Comparison of ENCODE assay signal across 10 cellular contexts in genomic region chr1:94734963-94735899, GRCh38.
A peak's percentile ranks its signal among the peaks of the same experiment; 100 is the strongest.
DNase-seq lines count a peak whose midpoint lies in the region; ATAC-seq, FAIRE-seq and TF ChIP-seq lines count a peak whose summit lies in the region.
"Had no signal": no experiment of that assay in that cellular context is flagged by ENCODE, and none has a peak within 500 bp of the region (broad histone marks: within the 10 kb centered on the region; RNA-seq: fewer than 3 reads in every experiment).

No MANE protein-coding gene starts in this region.

- no peaks in the 10 kb centered on the region for H3K27me3 ChIP-seq in K562 (ENCODE audit: control insufficient read depth in 2 of 2, insufficient read depth in 2 of 2, low read length in 2 of 2)
- no peaks in the 10 kb centered on the region for H3K27me3 ChIP-seq in liver (ENCODE audit: control insufficient read depth in 4 of 4, insufficient read depth in 4 of 4, low read length in 3 of 4)
- H3K27me3 ChIP-seq in uterus, result no peaks in the 10 kb centered on the region

- H3K4me1 Mint-ChIP-seq in activated CD8-positive, alpha-beta T cell treated with anti-CD3 and anti-CD28 coated beads for 36 hours (ENCODE audit: low read depth), result peaks cover 10% of the 10 kb centered on the region
- H3K4me1 Mint-ChIP-seq in activated CD8-positive, alpha-beta T cell treated with anti-CD3 and anti-CD28 coated beads, Interleukin-2, amount 10 ng/mL, durations not matched to agents 7 days and 5 days (ENCODE audit: low read depth), result peaks cover 8% of the 10 kb centered on the region
- H3K4me1 Mint-ChIP-seq: activated B cell treated with CpG ODN at 0.5 μM for 24 hours had no signal

- peak; percentile 39 for ATAC-seq in activated CD8-positive, alpha-beta T cell treated with anti-CD3 and anti-CD28 coated beads for 36 hours
- ATAC-seq in activated CD8-positive, alpha-beta T cell treated with anti-CD3 and anti-CD28 coated beads, Interleukin-2, amount 10 ng/mL, durations not matched to agents 7 days and 5 days, result no peak
- ATAC-seq in K562, result peak; percentile 95
- no peak for ATAC-seq in GM18907 (IDR thresholded peaks at IDR 0.05; ENCODE audit: unreplicated experiment)

- H3K79me2 ChIP-seq in K562 (ENCODE audit: control insufficient read depth, insufficient read depth, low read length), result no peaks in the 10 kb centered on the region

- H3K9me3 ChIP-seq in K562 (replicated peaks; ENCODE audit: control insufficient read depth, insufficient read depth, low read depth, low read length) (no peaks in the 10 kb centered on the region), liver (ENCODE audit: control insufficient read depth in 4 of 4, low read length in 3 of 4) (no peaks in the 10 kb centered on the region), uterus (no peaks in the 10 kb centered on the region)

- no peak for TF ChIP-seq CTCF in activated CD8-positive, alpha-beta T cell treated with anti-CD3 and anti-CD28 coated beads for 36 hours (IDR thresholded peaks at IDR 0.05)
- TF ChIP-seq CTCF in K562 (IDR thresholded peaks at IDR 0.05 in 2 of 3, conservative IDR thresholded peaks at IDR 0.05 in 1 of 3; ENCODE audit: insufficient read depth in 2 of 3, low read depth in 1 of 3, low read length in 3 of 3) (no peak), liver (IDR thresholded peaks at IDR 0.05; ENCODE audit: low read depth, low read length, missing input control) (no peak), uterus (IDR thresholded peaks at IDR 0.05) (no peak)

- TF ChIP-seq RAD21 in K562 (CRISPR knock-in tag; conservative IDR thresholded peaks at IDR 0.05 in 1 of 2, IDR thresholded peaks at IDR 0.05 in 1 of 2) (no peak), liver (IDR thresholded peaks at IDR 0.05) (no peak)

- CTCF ChIA-PET in activated CD8-positive, alpha-beta T cell treated with anti-CD3 and anti-CD28 coated beads for 36 hours (lab: Charles Lee), result no interaction called here
- CTCF ChIA-PET in activated CD8-positive, alpha-beta T cell treated with anti-CD3 and anti-CD28 coated beads, Interleukin-2, amount 10 ng/mL, durations not matched to agents 7 days and 5 days (lab: Charles Lee), result no interaction called here
- CTCF ChIA-PET in K562 (lab: Yijun Ruan, JAX; ENCODE audit: low intra/inter-chr PET ratio), result no interaction called here

- H3K27ac Mint-ChIP-seq in activated CD8-positive, alpha-beta T cell treated with anti-CD3 and anti-CD28 coated beads for 36 hours, result no peak overlapping the region
- H3K27ac Mint-ChIP-seq in activated CD8-positive, alpha-beta T cell treated with anti-CD3 and anti-CD28 coated beads, Interleukin-2, amount 10 ng/mL, durations not matched to agents 7 days and 5 days, result no peak overlapping the region
- H3K27ac Mint-ChIP-seq: activated B cell treated with CpG ODN at 0.5 μM for 24 hours had no signal

- no peak overlapping the region for H3K4me3 Mint-ChIP-seq in activated CD8-positive, alpha-beta T cell treated with anti-CD3 and anti-CD28 coated beads for 36 hours
- H3K4me3 Mint-ChIP-seq in activated CD8-positive, alpha-beta T cell treated with anti-CD3 and anti-CD28 coated beads, Interleukin-2, amount 10 ng/mL, durations not matched to agents 7 days and 5 days, result no peak overlapping the region
- H3K4me3 Mint-ChIP-seq: activated B cell treated with CpG ODN at 0.5 μM for 24 hours had no signal

- no peak for FAIRE-seq in K562 (lab: Jason Lieb, UNC)

- WGBS in K562 (ENCODE audit: insufficient coverage, low coverage, missing lambda C conversion rate), result 8% methylated on average over 19 of the region's 20 CpGs
- 69% methylated on average over 20 of the region's 20 CpGs for WGBS in liver

- H3K9ac ChIP-seq in K562 (ENCODE audit: insufficient read depth in 1 of 2, low read depth in 2 of 2, low read length in 2 of 2), result no peak overlapping the region
- H3K9ac ChIP-seq in liver (ENCODE audit: low read depth in 1 of 2, low read length in 2 of 2), result no peak overlapping the region

- no TSS peak for BruUV-seq in K562 (replicated peaks; lab: Mats Ljungman, UMichigan)

- POLR2A ChIA-PET in activated CD8-positive, alpha-beta T cell treated with anti-CD3 and anti-CD28 coated beads for 36 hours (lab: Charles Lee), result no interaction called here
- POLR2A ChIA-PET in activated CD8-positive, alpha-beta T cell treated with anti-CD3 and anti-CD28 coated beads, Interleukin-2, amount 10 ng/mL, durations not matched to agents 7 days and 5 days (lab: Charles Lee), result no interaction called here
- POLR2A ChIA-PET in K562 (lab: Yijun Ruan, JAX), result no interaction called here

- H4K20me1 ChIP-seq in K562 (replicated peaks; ENCODE audit: control insufficient read depth, insufficient read depth, low read length), result no peaks in the 10 kb centered on the region

- H3K27ac ChIP-seq in K562 (ENCODE audit: extremely low read depth, low read depth, low read length) (no peak overlapping the region), liver (ENCODE audit: low read depth in 1 of 2, low read length in 2 of 2) (no peak overlapping the region), uterus (peak overlapping the region; percentile 66 to 83)
- H3K27ac ChIP-seq: C4-2B had no signal

- no peak for TF ChIP-seq POLR2A in K562 (conservative IDR thresholded peaks at IDR 0.05)
- TF ChIP-seq POLR2A in uterus (IDR thresholded peaks at IDR 0.05), result no peak

- H3K4me2 ChIP-seq in K562 (ENCODE audit: insufficient read depth, low read length), result peak overlapping the region; percentile 42

- H2AFZ ChIP-seq in K562 (ENCODE audit: low read depth, low read length), result peak overlapping the region; percentile 20

- H3K9me3 Mint-ChIP-seq in activated CD8-positive, alpha-beta T cell treated with anti-CD3 and anti-CD28 coated beads for 36 hours, result no peaks in the 10 kb centered on the region
- no peaks in the 10 kb centered on the region for H3K9me3 Mint-ChIP-seq in activated CD8-positive, alpha-beta T cell treated with anti-CD3 and anti-CD28 coated beads, Interleukin-2, amount 10 ng/mL, durations not matched to agents 7 days and 5 days (ENCODE audit: insufficient read depth)
- H3K9me3 Mint-ChIP-seq: activated B cell treated with CpG ODN at 0.5 μM for 24 hours had no signal

- no peaks in the 10 kb centered on the region for H3K9me1 ChIP-seq in K562 (ENCODE audit: control insufficient read depth, insufficient read depth, low read length)

- peaks cover 12% of the 10 kb centered on the region for H3K27me3 Mint-ChIP-seq in activated CD8-positive, alpha-beta T cell treated with anti-CD3 and anti-CD28 coated beads for 36 hours
- H3K27me3 Mint-ChIP-seq in activated CD8-positive, alpha-beta T cell treated with anti-CD3 and anti-CD28 coated beads, Interleukin-2, amount 10 ng/mL, durations not matched to agents 7 days and 5 days (ENCODE audit: low read depth), result peaks cover 2% of the 10 kb centered on the region

- in situ Hi-C loops in K562 (cut with MboI), result no loop called here

- intact Hi-C loops in activated CD8-positive, alpha-beta T cell treated with anti-CD3 and anti-CD28 coated beads for 36 hours (cut with micrococcal nuclease), result no loop called here
- intact Hi-C loops in K562 (cut with micrococcal nuclease), result no loop called here
- intact Hi-C loops in uterus (cut with DNase I; ENCODE audit: low total_unique reads), result no loop called here

- H3K36me3 ChIP-seq in K562 (ENCODE audit: control insufficient read depth, insufficient read depth, low read length) (no peaks in the 10 kb centered on the region), liver (ENCODE audit: control insufficient read depth in 4 of 4, insufficient read depth in 3 of 4, low read depth in 1 of 4, low read length in 3 of 4) (no peaks in the 10 kb centered on the region), uterus (no peaks in the 10 kb centered on the region)

- H3K36me3 Mint-ChIP-seq in activated CD8-positive, alpha-beta T cell treated with anti-CD3 and anti-CD28 coated beads for 36 hours (ENCODE audit: low read depth), result no peaks in the 10 kb centered on the region
- no peaks in the 10 kb centered on the region for H3K36me3 Mint-ChIP-seq in activated CD8-positive, alpha-beta T cell treated with anti-CD3 and anti-CD28 coated beads, Interleukin-2, amount 10 ng/mL, durations not matched to agents 7 days and 5 days (ENCODE audit: low read depth)

- H3K4me1 ChIP-seq in K562 (replicated peaks in 1 of 2; ENCODE audit: control insufficient read depth in 2 of 2, insufficient read depth in 2 of 2, low read length in 2 of 2) (peaks cover 0 to 3% of the 10 kb centered on the region in 2 experiments; a peak in 1 of 5 replicates), liver (ENCODE audit: control insufficient read depth in 4 of 4, insufficient read depth in 4 of 4, low read length in 3 of 4) (no peaks in the 10 kb centered on the region), uterus (peaks cover 0 to 5% of the 10 kb centered on the region in 2 donors)

- no peak for TF ChIP-seq EP300 in K562 (IDR thresholded peaks at IDR 0.05; ENCODE audit: low read length)

- peak; percentile 23 for DNase-seq in activated CD8-positive, alpha-beta T cell treated with anti-CD3 and anti-CD28 coated beads for 36 hours
- no peak for DNase-seq in activated CD8-positive, alpha-beta T cell treated with anti-CD3 and anti-CD28 coated beads, Interleukin-2, amount 10 ng/mL, durations not matched to agents 7 days and 5 days
- DNase-seq in K562 (ENCODE audit: extremely low read depth in 1 of 4, low spot score in 3 of 4) (peak; percentile 20 to 68 (median 52)), uterus (peak; percentile 44 to 59), cortex of kidney (lab: John Stamatoyannopoulos, UW) (no peak)
- no peak for DNase-seq in activated effector memory CD4-positive, alpha-beta T cell treated with Interleukin-2 at 50 U/mL for 16 hours
- DNase-seq: activated B cell treated with CpG ODN at 0.5 μM for 24 hours had no signal

- H3K4me3 ChIP-seq in K562 (no peak overlapping the region), liver (ENCODE audit: low read depth in 1 of 3, low read length in 3 of 3) (no peak overlapping the region), uterus (no peak overlapping the region)

TF ChIP-seq in K562, 482 proteins besides CTCF, POLR2A, EP300 and RAD21 (continues in another document):
- TF ChIP-seq ETV1 (tag; conservative IDR thresholded peaks at IDR 0.05; ENCODE audit: low read depth) (peak; percentile 55), POLR3G (IDR thresholded peaks at IDR 0.05; ENCODE audit: extremely low read depth, insufficient read length, insufficient replicate concordance) (no peak), STAT5A (IDR thresholded peaks at IDR 0.05; ENCODE audit: borderline replicate concordance, low read length) (no peak), HDGF (IDR thresholded peaks at IDR 0.05) (no peak), SP2 (IDR thresholded peaks at IDR 0.05; ENCODE audit: extremely low read depth, low read depth, low read length, poor library complexity, severe bottlenecking) (no peak)

TF ChIP-seq in liver, 16 proteins besides CTCF, POLR2A, EP300 and RAD21:
- TF ChIP-seq FOXA2 (IDR thresholded peaks at IDR 0.05) (no peak), HNF4G (IDR thresholded peaks at IDR 0.05) (no peak), EGR1 (IDR thresholded peaks at IDR 0.05; ENCODE audit: low read depth in 2 of 2) (no peak), NR2F2 (IDR thresholded peaks at IDR 0.05) (peak; percentile 6)

Comparison
In these comparisons a context has a peak if more than half of its experiments do, and no peak if none do; other contexts are left out.
1. ATAC-seq: peak in activated CD8-positive, alpha-beta T cell treated with anti-CD3 and anti-CD28 coated beads for 36 hours (single experiment) and K562 (single experiment); none in activated CD8-positive, alpha-beta T cell treated with anti-CD3 and anti-CD28 coated beads, Interleukin-2, amount 10 ng/mL, durations not matched to agents 7 days and 5 days (single experiment) and GM18907 (single experiment).
2. DNase-seq: peak in activated CD8-positive, alpha-beta T cell treated with anti-CD3 and anti-CD28 coated beads for 36 hours (single experiment), K562 (4 of 4) and uterus (2 of 2); none in activated CD8-positive, alpha-beta T cell treated with anti-CD3 and anti-CD28 coated beads, Interleukin-2, amount 10 ng/mL, durations not matched to agents 7 days and 5 days (single experiment), activated effector memory CD4-positive, alpha-beta T cell treated with Interleukin-2 at 50 U/mL for 16 hours (single experiment) and cortex of kidney (single experiment).
3. H3K27ac ChIP-seq: peak in uterus (2 of 2); none in K562 (single experiment) and liver (0 of 2).